25 cellular contexts compared by ENCODE assay signal in genomic region chr17:72536788-72537187, GRCh38.
"Had no signal": no experiment of that assay in that cellular context is flagged by ENCODE, and none has a peak within 500 bp of the region (broad histone marks: within the 10 kb centered on the region; RNA-seq: fewer than 3 reads in every experiment).

No MANE protein-coding gene starts in this region.

- DNase-seq: activated CD4-positive, alpha-beta T cell treated with anti-CD3 and anti-CD28 coated beads for 48 hours; activated CD4-positive, alpha-beta T cell treated with anti-CD3 and anti-CD28 coated beads, Interleukin-2, amount 50 U/mL, for 4 hours; activated CD4-positive, CD25-positive, alpha-beta regulatory T cell treated with anti-CD3 and anti-CD28 coated beads, Interleukin-2, amount 50 U/mL, for 72 hours; activated CD8-positive, alpha-beta memory T cell treated with anti-CD3 and anti-CD28 coated beads, Interleukin-2, amount 50 U/mL, for 48 hours; activated CD8-positive, alpha-beta T cell treated with anti-CD3 and anti-CD28 coated beads, Interleukin-2, amount 10 ng/mL, durations not matched to agents 7 days and 5 days; activated naive CD4-positive, alpha-beta T cell treated with anti-CD3 and anti-CD28 coated beads, Interleukin-2, amount 50 U/mL, for 16 hours; activated naive CD8-positive, alpha-beta T cell treated with anti-CD3 and anti-CD28 coated beads, Interleukin-2, amount 10 ng/mL, durations not matched to agents 7 days and 5 days; activated T-cell treated with anti-CD3 and anti-CD28 coated beads, Interleukin-2, amount 50 U/mL, for 1 hour; adrenal gland; aorta; body of pancreas; KG1; NCI-H1092 treated with DMSO at 0.1 percent for 48 hours; NCI-H1417 treated with DMSO at 0.1 percent for 48 hours; NCI-H1694; NCI-H2029; NCI-H510A treated with DMSO at 0.1 percent for 48 hours; NCI-H69; NK-92 treated with Interleukin-12 subunit alpha and Interleukin-12 subunit beta, amount 100 ng/mL, for 24 hours; OCI-M1; Peyer's patch; Right ventricle myocardium superior; SJCRH30 had no signal

- H3K36me3 ChIP-seq: adrenal gland, Peyer's patch, SJCRH30 had no signal

- ATAC-seq: activated CD8-positive, alpha-beta T cell treated with anti-CD3 and anti-CD28 coated beads, Interleukin-2, amount 10 ng/mL, durations not matched to agents 7 days and 5 days; body of pancreas; WTC11 had no signal

- H3K27ac ChIP-seq: adrenal gland, body of pancreas, Peyer's patch, RWPE1, SJCRH30 had no signal

- H3K4me3 ChIP-seq: adrenal gland, body of pancreas, Peyer's patch, SJCRH30 had no signal

- H3K4me1 ChIP-seq: adrenal gland had no signal

- H3K9me3 ChIP-seq: adrenal gland, body of pancreas had no signal

- H3K27me3 ChIP-seq: adrenal gland, body of pancreas, Peyer's patch, SJCRH30 had no signal
